Comparison of ENCODE assay signal across 8 cellular contexts in the genomic region with DNA sequence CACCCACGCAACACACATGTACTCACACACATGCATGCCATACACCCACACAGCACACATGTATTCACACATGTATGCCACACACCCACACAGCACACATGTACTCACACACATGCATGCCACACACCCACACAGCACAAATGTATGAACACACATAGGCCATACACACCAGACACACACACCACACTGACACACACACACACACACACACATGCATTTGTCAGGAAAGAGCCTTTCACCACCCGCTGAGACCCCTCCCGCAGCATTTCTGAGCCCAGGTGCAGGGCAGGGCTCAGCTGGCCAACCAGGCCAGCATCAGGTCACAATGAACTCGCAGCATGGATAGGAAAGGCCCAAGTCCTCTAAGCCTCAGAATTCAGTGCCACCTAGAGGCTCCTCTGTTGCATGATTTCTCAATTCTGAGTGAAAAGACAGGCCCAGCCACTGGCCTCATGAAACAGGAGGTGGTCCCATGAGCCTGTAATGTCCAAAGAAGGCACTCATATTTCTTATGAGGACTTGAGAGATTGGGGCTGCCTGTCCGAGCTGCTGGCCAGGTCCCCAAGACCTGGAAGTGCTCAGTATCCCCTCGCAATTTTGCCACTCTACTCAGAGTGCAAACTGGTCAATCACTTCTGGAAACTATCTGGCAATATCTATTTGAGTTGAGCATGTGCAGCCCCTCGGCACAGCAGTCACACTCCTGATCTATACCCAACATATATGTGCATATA. TPM values are rescaled to one million over a fixed set of nuclear protein-coding genes. Genes with fewer than 3 reads are reported as not detected.
DNase-seq lines count a peak whose midpoint lies in the region; ATAC-seq, FAIRE-seq and TF ChIP-seq lines count a peak whose summit lies in the region.

No MANE protein-coding gene starts in this region.

- H3K27me3 ChIP-seq in K562 (ENCODE audit: control insufficient read depth in 2 of 2, insufficient read depth in 2 of 2, low read length in 2 of 2) (peaks cover 0 to 16% of the 10 kb centered on the region in 2 experiments; a peak in 3 of 5 replicates), stomach (no peaks in the 10 kb centered on the region)

- DNase-seq in D721Med (ENCODE audit: insufficient read length, low spot score) (peak; percentile 36), HT1080 (ENCODE audit: low read depth) (peak; percentile 59), NCI-H748 (lab: John Stamatoyannopoulos, UW; ENCODE audit: unreplicated experiment) (peak; percentile 87), K562 (ENCODE audit: extremely low read depth in 1 of 4, low spot score in 3 of 4) (peak in 1 of 4 experiments; percentile 56), iPS-NIHi11 (ENCODE audit: low spot score) (peak; percentile 88), stomach (peak; percentile 55)

- TF ChIP-seq POLR2A in K562 (conservative IDR thresholded peaks at IDR 0.05): no peak
- TF ChIP-seq POLR2A in stomach (IDR thresholded peaks at IDR 0.05): no peak

- intact Hi-C loops in K562 (cut with micrococcal nuclease) (loop anchor here (1.0 to 10.0 kb wide), 2 partner anchors 37 to 201 kb away; no protein-coding TSS in a partner anchor), stomach (cut with DNase I; ENCODE audit: low total_unique reads) (no loop called here)

- under 1% methylated on average over 7 of the region's 7 CpGs for WGBS in K562 (ENCODE audit: insufficient coverage, low coverage, missing lambda C conversion rate)
- 16 to 36% (median 20%) methylated on average over 6 to 7 of the region's 7 CpGs for WGBS in stomach, 5 donors

- no peaks in the 10 kb centered on the region for H4K20me1 ChIP-seq in K562 (replicated peaks; ENCODE audit: control insufficient read depth, insufficient read depth, low read length)

- H3K4me3 ChIP-seq in K562 (no peak overlapping the region), stomach (no peak overlapping the region)

- H3K9me3 ChIP-seq in K562 (replicated peaks; ENCODE audit: control insufficient read depth, insufficient read depth, low read depth, low read length) (no peaks in the 10 kb centered on the region), stomach (no peaks in the 10 kb centered on the region)

- H3K36me3 ChIP-seq in K562 (ENCODE audit: control insufficient read depth, insufficient read depth, low read length): no peaks in the 10 kb centered on the region
- no peaks in the 10 kb centered on the region for H3K36me3 ChIP-seq in stomach

- POLR2A ChIA-PET in K562 (lab: Yijun Ruan, JAX): interaction anchor here (0.7 to 1.0 kb wide), 3 partner anchors 13 to 21 kb away, joined by 3 read pairs; no protein-coding TSS in a partner anchor

- in situ Hi-C loops in K562 (cut with MboI): no loop called here

- no TSS peak for BruUV-seq in K562 (replicated peaks; lab: Mats Ljungman, UMichigan)

- H3K9ac ChIP-seq in K562 (ENCODE audit: insufficient read depth in 1 of 2, low read depth in 2 of 2, low read length in 2 of 2): no peak overlapping the region

- H3K27ac ChIP-seq in K562 (ENCODE audit: extremely low read depth, low read depth, low read length) (no peak overlapping the region), stomach (peak overlapping the region in 2 of 5 donors; percentile 44 to 70)

- H2AFZ ChIP-seq in K562 (ENCODE audit: low read depth, low read length): no peak overlapping the region

- H3K79me2 ChIP-seq in K562 (ENCODE audit: control insufficient read depth, insufficient read depth, low read length): no peaks in the 10 kb centered on the region

- no peak for TF ChIP-seq EP300 in K562 (IDR thresholded peaks at IDR 0.05; ENCODE audit: low read length)
- no peak for TF ChIP-seq EP300 in stomach (IDR thresholded peaks at IDR 0.05)

- FAIRE-seq in D721Med (lab: Jason Lieb, UNC) (no peak), K562 (lab: Jason Lieb, UNC) (peak; percentile 80)

- TF ChIP-seq CTCF in D721Med (IDR thresholded peaks at IDR 0.05; ENCODE audit: insufficient read depth, missing control alignments): peak; percentile 69
- TF ChIP-seq CTCF in K562 (IDR thresholded peaks at IDR 0.05 in 2 of 3, conservative IDR thresholded peaks at IDR 0.05 in 1 of 3; ENCODE audit: insufficient read depth in 2 of 3, low read depth in 1 of 3, low read length in 3 of 3): peak; percentile 55 to 69 (median 65)
- peak in 5 of 7 experiments; percentile 43 to 67 (median 56) for TF ChIP-seq CTCF in stomach (IDR thresholded peaks at IDR 0.05)

- no peaks in the 10 kb centered on the region for H3K4me1 ChIP-seq in K562 (replicated peaks in 1 of 2; ENCODE audit: control insufficient read depth in 2 of 2, insufficient read depth in 2 of 2, low read length in 2 of 2)
- H3K4me1 ChIP-seq in stomach: peaks cover 0 to 20% (median 9%) of the 10 kb centered on the region in 4 donors

- H3K4me2 ChIP-seq in K562 (ENCODE audit: insufficient read depth, low read length): no peak overlapping the region

- CTCF ChIA-PET in K562 (lab: Yijun Ruan, JAX; ENCODE audit: low intra/inter-chr PET ratio): interaction anchor here (0.6 to 1.1 kb wide), 3 partner anchors 391 to 414 kb away, joined by 3 read pairs; no protein-coding TSS in a partner anchor

- no peaks in the 10 kb centered on the region for H3K9me1 ChIP-seq in K562 (ENCODE audit: control insufficient read depth, insufficient read depth, low read length)

- peak; percentile 94 for ATAC-seq in K562
- no peak for ATAC-seq in HG02852 (IDR thresholded peaks at IDR 0.05; ENCODE audit: unreplicated experiment)
- no peak for ATAC-seq in HG03045 (IDR thresholded peaks at IDR 0.05; ENCODE audit: unreplicated experiment)

- peak; percentile 61 to 81 for TF ChIP-seq RAD21 in K562 (CRISPR knock-in tag; conservative IDR thresholded peaks at IDR 0.05 in 1 of 2, IDR thresholded peaks at IDR 0.05 in 1 of 2)

TF ChIP-seq in K562, 482 proteins besides CTCF, POLR2A, EP300 and RAD21 (continues in another document):
- TF ChIP-seq NR2C2 (CRISPR knock-in tag; IDR thresholded peaks at IDR 0.05): no peak
- no peak for TF ChIP-seq NR2C2 (tag; IDR thresholded peaks at IDR 0.05)
- TF ChIP-seq CAMTA2 (CRISPR knock-in tag; conservative IDR thresholded peaks at IDR 0.05): no peak
- peak; percentile 96 for TF ChIP-seq TSC22D4 (tag; IDR thresholded peaks at IDR 0.05)
- TF ChIP-seq EGR1 (conservative IDR thresholded peaks at IDR 0.05): peak; percentile 75
- no peak for TF ChIP-seq GABPB1 (CRISPR knock-in tag; IDR thresholded peaks at IDR 0.05)
- TF ChIP-seq CBX5 (IDR thresholded peaks at IDR 0.05; ENCODE audit: borderline replicate concordance, low read depth): no peak
- TF ChIP-seq, protein P1, sequence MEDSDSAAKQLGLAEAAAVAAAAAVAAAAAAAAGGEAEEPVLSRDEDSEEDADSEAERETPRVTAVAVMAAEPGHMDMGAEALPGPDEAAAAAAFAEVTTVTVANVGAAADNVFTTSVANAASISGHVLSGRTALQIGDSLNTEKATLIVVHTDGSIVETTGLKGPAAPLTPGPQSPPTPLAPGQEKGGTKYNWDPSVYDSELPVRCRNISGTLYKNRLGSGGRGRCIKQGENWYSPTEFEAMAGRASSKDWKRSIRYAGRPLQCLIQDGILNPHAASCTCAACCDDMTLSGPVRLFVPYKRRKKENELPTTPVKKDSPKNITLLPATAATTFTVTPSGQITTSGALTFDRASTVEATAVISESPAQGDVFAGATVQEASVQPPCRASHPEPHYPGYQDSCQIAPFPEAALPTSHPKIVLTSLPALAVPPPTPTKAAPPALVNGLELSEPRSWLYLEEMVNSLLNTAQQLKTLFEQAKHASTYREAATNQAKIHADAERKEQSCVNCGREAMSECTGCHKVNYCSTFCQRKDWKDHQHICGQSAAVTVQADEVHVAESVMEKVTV (CRISPR knock-in tag; IDR thresholded peaks at IDR 0.05): 0 out of 2 replicates have a peak, but pooled peaks have one; percentile 46
- TF ChIP-seq, protein P2, sequence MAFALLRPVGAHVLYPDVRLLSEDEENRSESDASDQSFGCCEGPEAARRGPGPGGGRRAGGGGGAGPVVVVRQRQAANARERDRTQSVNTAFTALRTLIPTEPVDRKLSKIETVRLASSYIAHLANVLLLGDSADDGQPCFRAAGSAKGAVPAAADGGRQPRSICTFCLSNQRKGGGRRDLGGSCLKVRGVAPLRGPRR (CRISPR knock-in tag; IDR thresholded peaks at IDR 0.05): no peak
- no peak for TF ChIP-seq PURB (CRISPR knock-in tag; IDR thresholded peaks at IDR 0.05; ENCODE audit: low read depth)
- TF ChIP-seq SMC3 (conservative IDR thresholded peaks at IDR 0.05; ENCODE audit: insufficient read depth, low read depth, low read length): 0 out of 2 replicates have a peak, but pooled peaks have one; percentile 34

RNA-seq across cellular contexts. Expression of a gene that starts 57.3 kb away (rescaled TPM):
- 157 and 169 TPM in 2 replicates for total RNA-seq in HT1080 (2014; rRNA removed; shearing (Covaris generic))
- 81.3 and 88.4 TPM in 2 replicates for polyA plus RNA-seq in HT1080 (2015; cell fraction: cytosol; rRNA removed)
- polyA plus RNA-seq in HT1080 (2015; cell fraction: nucleus; rRNA removed): 52.5 and 60.4 TPM in 2 replicates
- total RNA-seq in K562 (2011; cell fraction: chromatin; rRNA removed; ENCODE audit: low replicate concordance): 31.2 and 55.3 TPM in 2 replicates
- total RNA-seq in K562 (2011; cell fraction: nucleolus; rRNA removed): 26.8 and 29.9 TPM in 2 replicates
- total RNA-seq in K562 (2011; cell fraction: nucleoplasm; rRNA removed): 37.0 and 42.7 TPM in 2 replicates
- 255 and 285 TPM in 2 replicates for total RNA-seq in K562 (2014; rRNA removed)
- total RNA-seq in K562 (2014; rRNA removed; fragmentation: Illumina TruSeq; extraction: Trizol): 328 and 358 TPM in 2 replicates
- 335 and 358 TPM in 2 replicates for total RNA-seq in K562 (2015; rRNA removed; fragmentation: Illumina TruSeq; extraction: Trizol)
- total RNA-seq in K562 (2021): 234 and 247 TPM in 2 replicates
- polyA plus RNA-seq in K562 (2011; rRNA removed): 192 and 328 TPM in 2 replicates
- polyA plus RNA-seq in K562 (2011; cell fraction: cytosol; rRNA removed): 123 and 150 TPM in 2 replicates
- polyA plus RNA-seq in K562 (2011; cell fraction: nucleus; rRNA removed): 65.8 and 83.7 TPM in 2 replicates
- polyA plus RNA-seq in K562 (2012): 199 and 249 TPM in 2 replicates
- polyA plus RNA-seq in K562 (2014; fragmentation: Illumina TruSeq; extraction: Trizol): 380 and 427 TPM in 2 replicates
- 10 to 100 TPM; 54.5 to 88.1 TPM for polyA plus RNA-seq in K562 (2014; fragmentation: Nextera tagmentation; extraction: Ambion mirVana)
- 362 and 383 TPM in 2 replicates for polyA plus RNA-seq in K562 (2014; rRNA removed)
- 112 and 114 TPM in 2 replicates for polyA minus RNA-seq in K562 (2011; rRNA and poly(A)+ RNA removed)
- polyA minus RNA-seq in K562 (2011; cell fraction: cytosol; rRNA and poly(A)+ RNA removed): 43.6 and 73.7 TPM in 2 replicates
- polyA minus RNA-seq in K562 (2011; cell fraction: nucleus; rRNA and poly(A)+ RNA removed): 22.2 and 30.8 TPM in 2 replicates
- total RNA-seq in stomach: 10 to 100 TPM in 4 of 5 donors, not detected in 1; 11.6 to 32.5 (median 19.8) TPM
- 10 to 100 TPM; 33.0 to 53.2 (median 37.0) TPM for polyA plus RNA-seq in stomach
